Comparison of ENCODE assay signal across 1 cellular context in genomic region chr9:64773491-64773931, GRCh38.
TF ChIP-seq lines count a peak whose summit lies in the region.

No MANE protein-coding gene starts in this region.

TF ChIP-seq in K562, 482 proteins besides CTCF, POLR2A, EP300 and RAD21 (continued from another document):
- TF ChIP-seq PRDM10 (IDR thresholded peaks at IDR 0.05; ENCODE audit: partially characterized antibody) (no peak), FOS (IDR thresholded peaks at IDR 0.05; ENCODE audit: extremely low read depth, insufficient read length) (no peak), GATA2 (CRISPR knock-in tag; IDR thresholded peaks at IDR 0.05) (no peak), NR0B1 (IDR thresholded peaks at IDR 0.05; ENCODE audit: partially characterized antibody) (no peak), RBM15 (IDR thresholded peaks at IDR 0.05; ENCODE audit: insufficient read depth, low read length) (no peak), HNRNPUL1 (IDR thresholded peaks at IDR 0.05; ENCODE audit: low read length) (no peak), RHOXF2B (CRISPR knock-in tag; conservative IDR thresholded peaks at IDR 0.05) (no peak), SETDB1 (IDR thresholded peaks at IDR 0.05; ENCODE audit: low read length) (no peak), POU5F1 (IDR thresholded peaks at IDR 0.05; ENCODE audit: borderline replicate concordance, low read depth, low read length, partially characterized antibody) (no peak)
